8 cellular contexts compared by ENCODE assay signal in genomic region chr19:36032251-36033104, GRCh38. TPM values are rescaled to one million over a fixed set of nuclear protein-coding genes. Genes with fewer than 3 reads are reported as not detected.
A peak's percentile ranks its signal among the peaks of the same experiment; 100 is the strongest.
DNase-seq lines count a peak whose midpoint lies in the region; ATAC-seq and TF ChIP-seq lines count a peak whose summit lies in the region.

Gene CLIP3, minus strand, starts transcription at chr19:36032873. Its CDS starts 516 bp downstream, at chr19:36032357.

- 0 out of 2 replicates have a peak, but pooled peaks cover 2% of the 10 kb centered on the region for H3K36me3 ChIP-seq in HUES64 (ENCODE audit: insufficient read depth, low read length)
- no peaks in the 10 kb centered on the region for H3K36me3 ChIP-seq in endodermal cell (ENCODE audit: control insufficient read depth, insufficient read depth, low read length)

- H3K27me3 Mint-ChIP-seq in endodermal cell (ENCODE audit: insufficient read depth) = no peaks in the 10 kb centered on the region

- peak within 1 kb of the TSS; percentile 70 for H3K4me3 Mint-ChIP-seq in endodermal cell

- TF ChIP-seq CTCF in endodermal cell (conservative IDR thresholded peaks at IDR 0.05) = peak; percentile 31

- peaks cover 5% of the 10 kb centered on the region; the same call in 1 of the 2 replicates for H3K4me1 ChIP-seq in HUES64 (ENCODE audit: insufficient read depth, low read length)
- H3K4me1 ChIP-seq in endodermal cell (ENCODE audit: control insufficient read depth, insufficient read depth, low read length) = no peaks in the 10 kb centered on the region

- H3K27me3 ChIP-seq in HUES64 (ENCODE audit: insufficient read depth, low read length) (no peaks in the 10 kb centered on the region), endodermal cell (ENCODE audit: control insufficient read depth, insufficient read depth, low read length, poor library complexity, severe bottlenecking) (no peaks in the 10 kb centered on the region)

- H3K9ac ChIP-seq in HUES64 (ENCODE audit: low read depth, low read length) (0 out of 2 replicates have a peak within 1 kb of the TSS, but pooled peaks have one; percentile 46), endodermal cell (ENCODE audit: extremely low read depth, low read length, poor library complexity, severe bottlenecking) (peak within 1 kb of the TSS; percentile 25)

- H3K9me3 Mint-ChIP-seq in endodermal cell = no peaks in the 10 kb centered on the region

- H3K27ac Mint-ChIP-seq in endodermal cell = no peak within 1 kb of the TSS

- no peak within 1 kb of the TSS for H3K27ac ChIP-seq in HUES64 (ENCODE audit: low read depth, low read length)
- H3K27ac ChIP-seq in endodermal cell (ENCODE audit: low read depth, low read length) = no peak within 1 kb of the TSS

- no peak for ATAC-seq in HG03571 (IDR thresholded peaks at IDR 0.05; ENCODE audit: unreplicated experiment)

- H3K4me1 Mint-ChIP-seq in endodermal cell = no peaks in the 10 kb centered on the region

- peaks cover 4% of the 10 kb centered on the region for H3K36me3 Mint-ChIP-seq in endodermal cell (ENCODE audit: low read depth)

- DNase-seq in Ammon's horn (ENCODE audit: low spot score) (peak; percentile 91), endodermal cell (peak; percentile 88), lung microvascular endothelial cell (ENCODE audit: low read depth in 2 of 2) (peak; percentile 48 to 77), SIG-M5 (lab: John Stamatoyannopoulos, UW) (no peak)
- peak; percentile 14 to 18 for DNase-seq in activated CD4-positive, alpha-beta T cell treated with anti-CD3 and anti-CD28 coated beads, Interleukin-2, amount 50 U/mL, for 4 hours
- DNase-seq in stimulated activated CD4-positive, alpha-beta T cell treated with anti-CD3 and anti-CD28 coated beads, TNF-alpha, amount 100 ng/mL, for 4 hours (ENCODE audit: low read depth in 3 of 3) = peak; percentile 10 to 31 (median 30)

- no peaks in the 10 kb centered on the region for H3K9me3 ChIP-seq in HUES64 (ENCODE audit: insufficient read depth, low read depth, low read length)
- no peaks in the 10 kb centered on the region for H3K9me3 ChIP-seq in endodermal cell (ENCODE audit: control insufficient read depth, low read length)

- H3K4me3 ChIP-seq in HUES64 (ENCODE audit: low read length) (peak within 1 kb of the TSS; percentile 73), endodermal cell (ENCODE audit: low read length) (peak within 1 kb of the TSS; percentile 80)

- 4% methylated on average over 50 of the region's 51 CpGs for WGBS in HUES64
- 6 to 9% methylated on average over 16 to 49 of the region's 51 CpGs for WGBS in endodermal cell (ENCODE audit: insufficient coverage in 1 of 2, insufficient read length in 1 of 2), 2 experiments

RNA-seq across cellular contexts. Expression of gene CLIP3, which starts in this region (rescaled TPM):
- 12.2 TPM for polyA plus RNA-seq in HUES64 (2013, experiment 1 of 2)
- polyA plus RNA-seq in HUES64 (2013, experiment 2 of 2) = 22.1 TPM
- total RNA-seq in endodermal cell (10 to 100 TPM; 12.6 to 19.7 TPM), lung microvascular endothelial cell (2.6 and 2.8 TPM in 2 replicates)
- polyA plus RNA-seq in endodermal cell (2013, experiment 1 of 2) = 66.8 TPM
- polyA plus RNA-seq in endodermal cell (2013, experiment 2 of 2) = 54.8 TPM
